11 cellular contexts compared by ENCODE assay signal in genomic region chr15:42499888-42500609, GRCh38. TPM values are rescaled to one million over a fixed set of nuclear protein-coding genes. Genes with fewer than 3 reads are reported as not detected.
DNase-seq lines count a peak whose midpoint lies in the region; TF ChIP-seq lines count a peak whose summit lies in the region.
"Had no signal": no experiment of that assay in that cellular context is flagged by ENCODE, and none has a peak within 500 bp of the region (broad histone marks: within the 10 kb centered on the region; RNA-seq: fewer than 3 reads in every experiment).

No MANE protein-coding gene starts in this region.

- no peaks in the 10 kb centered on the region for H3K9me2 ChIP-seq in OCI-LY7 (ENCODE audit: insufficient read depth, low read length)

- H3K4me2 ChIP-seq in skeletal muscle satellite cell (ENCODE audit: low read length) (peak overlapping the region; percentile 7), OCI-LY7 (ENCODE audit: low read length) (no peak overlapping the region)
- H3K4me2 ChIP-seq: KMS-11 had no signal

- peaks cover 33% of the 10 kb centered on the region for H3K36me3 Mint-ChIP-seq in Caco-2 (ENCODE audit: insufficient read depth, unreplicated experiment)

- TF ChIP-seq CTCF in Caco-2 (IDR thresholded peaks at IDR 0.05; ENCODE audit: insufficient read depth in 1 of 2, low read depth in 1 of 2, low read length in 1 of 2, severe bottlenecking in 1 of 2, unreplicated experiment in 1 of 2) (no peak), esophagus muscularis mucosa (IDR thresholded peaks at IDR 0.05) (no peak), OCI-LY7 (conservative IDR thresholded peaks at IDR 0.05; ENCODE audit: low read length) (no peak)

- DNase-seq in Caco-2 (no peak), OCI-M2 (lab: John Stamatoyannopoulos, UW; ENCODE audit: unreplicated experiment) (peak; percentile 49), esophagus muscularis mucosa (ENCODE audit: extremely low spot score) (no peak), DMS114 treated with DMSO at 0.1 percent for 48 hours (lab: John Stamatoyannopoulos, UW; ENCODE audit: unreplicated experiment) (no peak), OCI-LY7 (ENCODE audit: low spot score) (no peak), NCI-H2196 (lab: John Stamatoyannopoulos, UW; ENCODE audit: unreplicated experiment) (no peak), retina (no peak)
- DNase-seq: activated CD4-positive, alpha-beta T cell treated with anti-CD3 and anti-CD28 coated beads, Interleukin-2, amount 50 U/mL, for 4 hours had no signal

- no peaks in the 10 kb centered on the region for H3K9me3 ChIP-seq in Caco-2
- H3K9me3 ChIP-seq in esophagus muscularis mucosa, result no peaks in the 10 kb centered on the region
- H3K9me3 ChIP-seq in skeletal muscle satellite cell (replicated peaks; ENCODE audit: low read length), result no peaks in the 10 kb centered on the region
- H3K9me3 ChIP-seq in OCI-LY7 (ENCODE audit: low read length), result no peaks in the 10 kb centered on the region

- no peak for TF ChIP-seq EP300 in esophagus muscularis mucosa (IDR thresholded peaks at IDR 0.05)

- intact Hi-C loops in Caco-2 (cut with micrococcal nuclease; ENCODE audit: unreplicated experiment) (loop anchor here (10.0 kb wide), 1 partner anchor 155 kb away; no protein-coding TSS in a partner anchor), esophagus muscularis mucosa (cut with DNase I) (no loop called here), OCI-LY7 (cut with micrococcal nuclease; ENCODE audit: unreplicated experiment) (no loop called here)

- H3K4me1 Mint-ChIP-seq in Caco-2 (ENCODE audit: low read depth, unreplicated experiment), result peaks cover 31% of the 10 kb centered on the region

- H3K36me3 ChIP-seq in Caco-2 (ENCODE audit: control insufficient read depth, insufficient read depth, low read length) (no peaks in the 10 kb centered on the region), esophagus muscularis mucosa (peaks cover 0 to 4% (median 0%) of the 10 kb centered on the region in 4 donors), skeletal muscle satellite cell (ENCODE audit: insufficient read depth, low read length) (peaks cover 3% of the 10 kb centered on the region), OCI-LY7 (ENCODE audit: insufficient read depth, low read length) (no peaks in the 10 kb centered on the region)

- no peak for TF ChIP-seq POLR2A in esophagus muscularis mucosa (IDR thresholded peaks at IDR 0.05; ENCODE audit: low read depth)

- 73% methylated on average over 10 of the region's 10 CpGs for WGBS in esophagus muscularis mucosa

- peaks cover 52% of the 10 kb centered on the region; the same call in 1 of the 2 replicates for H3K79me2 ChIP-seq in OCI-LY7 (ENCODE audit: insufficient read depth, low read depth, low read length)

- H3K27me3 Mint-ChIP-seq in Caco-2 (ENCODE audit: insufficient read depth, unreplicated experiment), result no peaks in the 10 kb centered on the region

- H3K4me3 Mint-ChIP-seq in Caco-2 (ENCODE audit: unreplicated experiment), result no peak overlapping the region
- H3K4me3 Mint-ChIP-seq: nephron had no signal

- no peak overlapping the region for H3K4me3 ChIP-seq in Caco-2 (ENCODE audit: low read depth, low read length)
- no peak overlapping the region for H3K4me3 ChIP-seq in esophagus muscularis mucosa
- H3K4me3 ChIP-seq in skeletal muscle satellite cell (ENCODE audit: low read length), result no peak overlapping the region
- no peak overlapping the region for H3K4me3 ChIP-seq in OCI-LY7 (ENCODE audit: low read depth, low read length, poor library complexity, severe bottlenecking)

- CTCF ChIA-PET in Caco-2 (lab: Charles Lee), result no interaction called here
- CTCF ChIA-PET in OCI-LY7 (lab: Charles Lee; ENCODE audit: unreplicated experiment), result no interaction called here

- no peaks in the 10 kb centered on the region for H3K9me3 Mint-ChIP-seq in Caco-2 (ENCODE audit: unreplicated experiment)
- H3K9me3 Mint-ChIP-seq: nephron had no signal

- BruUV-seq in Caco-2 (replicated peaks; lab: Mats Ljungman, UMichigan), result no TSS peak
- BruUV-seq in OCI-LY7 (replicated peaks; lab: Mats Ljungman, UMichigan), result no TSS peak

- peak overlapping the region; percentile 45 for H3K27ac Mint-ChIP-seq in Caco-2 (ENCODE audit: unreplicated experiment)
- H3K27ac Mint-ChIP-seq: nephron had no signal

- H3K4me1 ChIP-seq in Caco-2, result peaks cover 27% of the 10 kb centered on the region
- peaks cover 31 to 71% (median 56%) of the 10 kb centered on the region in 4 donors for H3K4me1 ChIP-seq in esophagus muscularis mucosa
- H3K4me1 ChIP-seq in skeletal muscle satellite cell (ENCODE audit: control insufficient read depth, insufficient read depth, low read length), result peaks cover 28% of the 10 kb centered on the region
- peaks cover 55% of the 10 kb centered on the region for H3K4me1 ChIP-seq in OCI-LY7 (ENCODE audit: insufficient read depth, low read length, poor library complexity, severe bottlenecking)

- H4K20me1 ChIP-seq in OCI-LY7 (ENCODE audit: insufficient read depth, low read length), result no peaks in the 10 kb centered on the region

- H3K27ac ChIP-seq in esophagus muscularis mucosa (replicated peaks in 1 of 4) (peak overlapping the region; percentile 35 to 61 (median 52)), OCI-LY7 (ENCODE audit: low read depth, low read length, poor library complexity, severe bottlenecking) (no peak overlapping the region)
- H3K27ac ChIP-seq: KMS-11 had no signal

- no peak overlapping the region for H3K9ac ChIP-seq in skeletal muscle satellite cell (ENCODE audit: low read depth, low read length)
- H3K9ac ChIP-seq: KMS-11 had no signal

- POLR2A ChIA-PET in Caco-2 (lab: Charles Lee) (interaction anchor here (0.6 kb wide), 1 partner anchor 48 kb away, joined by 4 read pairs; no protein-coding TSS in a partner anchor), OCI-LY7 (lab: Charles Lee) (interaction anchor here (1.2 to 1.4 kb wide), 2 partner anchors 9 to 11 kb away, joined by 3 to 10 read pairs; partner anchors contain the start of gene ZNF106)

- no peak overlapping the region for H2AFZ ChIP-seq in OCI-LY7 (ENCODE audit: low read length)

- no peaks in the 10 kb centered on the region for H3K27me3 ChIP-seq in Caco-2 (replicated peaks; ENCODE audit: control insufficient read depth, insufficient read depth, low read length)
- H3K27me3 ChIP-seq in esophagus muscularis mucosa, result no peaks in the 10 kb centered on the region
- H3K27me3 ChIP-seq in skeletal muscle satellite cell (ENCODE audit: control insufficient read depth, insufficient read depth, low read length), result no peaks in the 10 kb centered on the region

RNA-seq across cellular contexts. Expression of gene SNAP23, which starts 4.6 kb away (rescaled TPM):
- total RNA-seq in Caco-2 (2022), result 92.2 and 97.5 TPM in 2 replicates
- total RNA-seq in esophagus muscularis mucosa, result 10 to 100 TPM; 48.6 to 76.2 (median 55.1) TPM
- total RNA-seq in skeletal muscle satellite cell (2012; rRNA removed), result 57.9 and 83.1 TPM in 2 replicates
- total RNA-seq in OCI-LY7 (2014; rRNA removed; shearing (Covaris generic)), result 19.9 and 49.1 TPM in 2 replicates
- total RNA-seq in OCI-LY7 (2022), result 48.3 and 54.1 TPM in 2 replicates

RNA-seq across cellular contexts. Expression of gene ZNF106, which starts 9.1 kb away (rescaled TPM):
- total RNA-seq in Caco-2 (2022), result 47.8 and 51.4 TPM in 2 replicates
- 100 to 1,000 TPM; 312 to 568 (median 428) TPM for total RNA-seq in esophagus muscularis mucosa
- 61.8 and 72.5 TPM in 2 replicates for total RNA-seq in skeletal muscle satellite cell (2012; rRNA removed)
- total RNA-seq in OCI-LY7 (2014; rRNA removed; shearing (Covaris generic)), result 30.5 and 30.8 TPM in 2 replicates
- total RNA-seq in OCI-LY7 (2022), result 66.4 and 82.6 TPM in 2 replicates

RNA-seq across cellular contexts. Expression of gene LRRC57, which starts 48.5 kb away (rescaled TPM):
- total RNA-seq in Caco-2 (2022), result 19.3 and 28.8 TPM in 2 replicates
- total RNA-seq in esophagus muscularis mucosa, result 10 to 100 TPM; 12.8 to 20.1 (median 17.3) TPM
- total RNA-seq in skeletal muscle satellite cell (2012; rRNA removed), result 9.1 and 9.6 TPM in 2 replicates
- total RNA-seq in OCI-LY7 (2014; rRNA removed; shearing (Covaris generic)), result 17.9 and 18.5 TPM in 2 replicates
- total RNA-seq in OCI-LY7 (2022), result 21.1 and 29.0 TPM in 2 replicates

RNA-seq across cellular contexts. Expression of gene HAUS2, which starts 48.6 kb away (rescaled TPM):
- total RNA-seq in Caco-2 (2022) (35.7 and 36.9 TPM in 2 replicates), esophagus muscularis mucosa (10 to 100 TPM; 13.2 to 28.2 (median 16.0) TPM), OCI-LY7 (2022) (40.3 and 43.7 TPM in 2 replicates)
- 25.1 and 29.2 TPM in 2 replicates for total RNA-seq in skeletal muscle satellite cell (2012; rRNA removed)
- total RNA-seq in OCI-LY7 (2014; rRNA removed; shearing (Covaris generic)), result 44.9 and 50.4 TPM in 2 replicates
